Comparison of ENCODE assay signal across 11 cellular contexts in the genomic region with DNA sequence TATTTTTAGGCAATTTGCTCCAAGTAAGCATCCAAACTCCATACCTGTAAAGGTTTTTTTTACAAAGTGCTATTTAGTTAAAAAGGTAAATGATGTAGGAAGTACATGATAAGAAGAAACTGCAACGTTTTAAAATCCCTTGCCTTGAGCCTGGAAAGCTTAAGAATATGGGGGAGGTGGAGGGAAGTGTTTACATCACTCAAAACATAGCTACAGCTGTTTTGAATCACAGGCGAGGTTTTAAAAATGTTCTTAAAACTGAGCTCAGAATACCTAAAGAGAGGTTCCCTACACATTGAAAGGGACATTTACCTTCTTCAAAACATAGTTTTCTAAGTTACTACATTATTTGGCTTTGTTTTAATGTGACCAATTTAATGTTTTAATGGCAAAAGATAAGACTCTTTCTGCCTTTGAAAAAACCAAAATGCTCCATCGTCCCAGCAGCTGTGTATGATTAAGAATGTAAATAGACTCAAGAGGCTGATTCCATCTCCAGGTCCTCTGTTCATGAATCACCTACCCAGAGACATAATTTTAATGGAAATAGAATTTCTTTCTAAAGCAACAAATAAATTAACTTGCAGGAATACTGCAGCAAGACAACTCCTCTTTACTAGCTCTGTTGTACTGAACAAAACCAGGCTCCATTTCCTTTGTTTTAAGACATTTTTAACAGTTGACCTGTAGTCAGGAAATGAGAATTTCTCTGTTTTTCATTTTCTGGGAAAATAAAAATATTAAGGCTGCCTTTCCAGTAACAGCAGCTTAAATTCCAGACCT. TPM values are rescaled to one million over a fixed set of nuclear protein-coding genes. Genes with fewer than 3 reads are reported as not detected.
DNase-seq lines count a peak whose midpoint lies in the region; ATAC-seq and TF ChIP-seq lines count a peak whose summit lies in the region.
"Had no signal": no experiment of that assay in that cellular context is flagged by ENCODE, and none has a peak within 500 bp of the region (broad histone marks: within the 10 kb centered on the region; RNA-seq: fewer than 3 reads in every experiment).

No MANE protein-coding gene starts in this region.

- H3K9ac ChIP-seq in adipocyte (ENCODE audit: low read length) = peak overlapping the region; percentile 79

- H3K4me1 ChIP-seq in right cardiac atrium (ENCODE audit: control insufficient read depth, insufficient read depth, low read length) (no peaks in the 10 kb centered on the region), adipocyte (ENCODE audit: control insufficient read depth, insufficient read depth, low read length) (peaks cover 52% of the 10 kb centered on the region), uterus (no peaks in the 10 kb centered on the region)

- no peaks in the 10 kb centered on the region for H3K36me3 ChIP-seq in adipocyte (ENCODE audit: control insufficient read depth, insufficient read depth, low read length, severe bottlenecking)
- H3K36me3 ChIP-seq in uterus = no peaks in the 10 kb centered on the region

- 23% methylated on average over 3 of the region's 3 CpGs for WGBS in right cardiac atrium

- TF ChIP-seq CTCF in uterus (IDR thresholded peaks at IDR 0.05) (no peak), GM20000 (IDR thresholded peaks at IDR 0.05; ENCODE audit: extremely low read depth, missing control alignments) (no peak)

- no peak for ATAC-seq in right cardiac atrium
- ATAC-seq: HepG2 had no signal

- H3K27ac ChIP-seq in right cardiac atrium (ENCODE audit: low read length) (no peak overlapping the region), uterus (peak overlapping the region; percentile 73 to 89)

- H3K27me3 ChIP-seq in right cardiac atrium (ENCODE audit: control insufficient read depth, insufficient read depth) = no peaks in the 10 kb centered on the region
- no peaks in the 10 kb centered on the region for H3K27me3 ChIP-seq in adipocyte (replicated peaks; ENCODE audit: control insufficient read depth, insufficient read depth, low read length)
- no peaks in the 10 kb centered on the region for H3K27me3 ChIP-seq in uterus

- H3K9me3 ChIP-seq in right cardiac atrium (ENCODE audit: control insufficient read depth, low read length) (no peaks in the 10 kb centered on the region), adipocyte (ENCODE audit: control insufficient read depth, low read length) (no peaks in the 10 kb centered on the region), uterus (no peaks in the 10 kb centered on the region)

- no peak for TF ChIP-seq POLR2A in uterus (IDR thresholded peaks at IDR 0.05)

- DNase-seq in right cardiac atrium (no peak), cardiac septum (ENCODE audit: low spot score) (no peak), adipocyte (ENCODE audit: low read depth) (peak; percentile 86), iris pigment epithelial cell (ENCODE audit: low read depth) (peak; percentile 83), uterus (peak in 1 of 2 donors; percentile 27), occipital lobe (lab: John Stamatoyannopoulos, UW) (no peak), NCI-H524 (lab: John Stamatoyannopoulos, UW) (no peak), GM20000 (ENCODE audit: low spot score) (no peak)
- DNase-seq: substantia nigra, T-helper 1 cell had no signal

- intact Hi-C loops in right cardiac atrium (cut with DNase I) (no loop called here), cardiac septum (cut with DNase I) (no loop called here), uterus (cut with DNase I; ENCODE audit: low total_unique reads) (no loop called here)

- H3K4me3 ChIP-seq in right cardiac atrium (ENCODE audit: low read length) (peak overlapping the region; percentile 19), adipocyte (ENCODE audit: low read length) (peak overlapping the region; percentile 60), uterus (peak overlapping the region; percentile 4 to 9)

RNA-seq across cellular contexts. Expression of gene WDR75, which starts 33.9 kb away (rescaled TPM):
- total RNA-seq in right cardiac atrium (10 to 100 TPM; 18.3 to 20.0 (median 19.3) TPM), cardiac septum (13.8 TPM), uterus (100 to 1,000 TPM in 1 of 4 donors, 10 to 100 TPM in 3; 24.8 to 103 (median 48.8) TPM), occipital lobe (91.9 TPM)
- polyA plus RNA-seq in right cardiac atrium = 12.6 TPM

Comparison
In these comparisons a context has a peak if more than half of its experiments do, and no peak if none do; other contexts are left out.
1. DNase-seq: peak in adipocyte (single experiment) and iris pigment epithelial cell (single experiment); none in right cardiac atrium (0 of 3), cardiac septum (single experiment), occipital lobe (single experiment), NCI-H524 (0 of 2) and GM20000 (single experiment).
2. H3K4me3 ChIP-seq: peak in every context shown above with its lines; median percentile 60 in adipocyte; 19 in right cardiac atrium; 6 in uterus.